Comparison of ENCODE assay signal across 10 cellular contexts in genomic region chr2:219496781-219497494, GRCh38. TPM values are rescaled to one million over a fixed set of nuclear protein-coding genes. Genes with fewer than 3 reads are reported as not detected.
DNase-seq lines count a peak whose midpoint lies in the region; ATAC-seq and TF ChIP-seq lines count a peak whose summit lies in the region.
"Had no signal": no experiment of that assay in that cellular context is flagged by ENCODE, and none has a peak within 500 bp of the region (broad histone marks: within the 10 kb centered on the region; RNA-seq: fewer than 3 reads in every experiment).

No MANE protein-coding gene starts in this region.

- DNase-seq in GM23248, result no peak
- DNase-seq in activated CD8-positive, alpha-beta T cell treated with anti-CD3 and anti-CD28 coated beads for 36 hours, result no peak
- DNase-seq in left cardiac atrium, result peak; percentile 52
- DNase-seq in psoas muscle, result peak; percentile 59 to 74
- DNase-seq in NCI-H510A (lab: John Stamatoyannopoulos, UW), result no peak

- no peak for TF ChIP-seq CTCF in activated CD8-positive, alpha-beta T cell treated with anti-CD3 and anti-CD28 coated beads for 36 hours (IDR thresholded peaks at IDR 0.05)
- no peak for TF ChIP-seq CTCF in psoas muscle (IDR thresholded peaks at IDR 0.05)

- intact Hi-C loops in activated CD8-positive, alpha-beta T cell treated with anti-CD3 and anti-CD28 coated beads for 36 hours (cut with micrococcal nuclease), result loop anchor here (5.0 kb wide), 1 partner anchor 35 kb away; no protein-coding TSS in a partner anchor
- intact Hi-C loops in left cardiac atrium (cut with DNase I) (no loop called here), psoas muscle (cut with DNase I) (no loop called here)

- no peaks in the 10 kb centered on the region for H3K36me3 ChIP-seq in GM23248 (ENCODE audit: low read depth)
- peaks cover 0 to 21% of the 10 kb centered on the region in 2 donors for H3K36me3 ChIP-seq in psoas muscle (ENCODE audit: insufficient read depth in 1 of 2, low read depth in 1 of 2)

- no peak overlapping the region for H3K27ac Mint-ChIP-seq in activated CD8-positive, alpha-beta T cell treated with anti-CD3 and anti-CD28 coated beads for 36 hours

- no peaks in the 10 kb centered on the region for H3K9me2 ChIP-seq in GM23248 (ENCODE audit: insufficient read depth)

- H3K9me3 Mint-ChIP-seq in activated CD8-positive, alpha-beta T cell treated with anti-CD3 and anti-CD28 coated beads for 36 hours, result no peaks in the 10 kb centered on the region

- H3K27ac ChIP-seq in GM23248 (no peak overlapping the region), psoas muscle (peak overlapping the region; percentile 91)

- CTCF ChIA-PET in activated CD8-positive, alpha-beta T cell treated with anti-CD3 and anti-CD28 coated beads for 36 hours (lab: Charles Lee), result interaction anchor here (0.7 to 11.5 kb wide), 11 partner anchors 12 to 94 kb away, joined by 3 to 283 read pairs (median 3); partner anchors contain the start of genes CHPF and TMEM198

- H3K27me3 ChIP-seq in GM23248 (replicated peaks; ENCODE audit: insufficient read depth) (no peaks in the 10 kb centered on the region), psoas muscle (ENCODE audit: insufficient read depth in 3 of 3, low read length in 2 of 3) (no peaks in the 10 kb centered on the region)

- H3K36me3 Mint-ChIP-seq in activated CD8-positive, alpha-beta T cell treated with anti-CD3 and anti-CD28 coated beads for 36 hours (ENCODE audit: low read depth), result peaks cover 6% of the 10 kb centered on the region

- in situ Hi-C loops in GM23248 (cut with MboI), result no loop called here

- no peaks in the 10 kb centered on the region for H3F3A ChIP-seq in GM23248 (ENCODE audit: insufficient read depth)

- 53% methylated on average over 59 to 65 of the region's 65 CpGs for WGBS in GM23248 (ENCODE audit: low coverage in 1 of 2, low lambda C conversion rate in 2 of 2, missing lambda C conversion rate in 2 of 2), 2 experiments
- 13 to 26% (median 19%) methylated on average over 60 to 65 of the region's 65 CpGs for WGBS in psoas muscle, 3 donors

- H3K4me3 ChIP-seq in GM23248 (peak overlapping the region; percentile 97; the same call in 1 of the 2 replicates), psoas muscle (peak overlapping the region; percentile 86)

- H4K20me1 ChIP-seq in GM23248 (ENCODE audit: insufficient read depth), result no peaks in the 10 kb centered on the region

- peak overlapping the region; percentile 92 for H3K4me3 Mint-ChIP-seq in activated CD8-positive, alpha-beta T cell treated with anti-CD3 and anti-CD28 coated beads for 36 hours

- peaks cover 13% of the 10 kb centered on the region for H3K4me1 ChIP-seq in GM23248 (ENCODE audit: insufficient read depth)
- peaks cover 43% of the 10 kb centered on the region for H3K4me1 ChIP-seq in psoas muscle

- no peak overlapping the region for H2AFZ ChIP-seq in GM23248

- peak overlapping the region; percentile 95 for H3K4me2 ChIP-seq in GM23248 (ENCODE audit: unreplicated experiment)

- peaks cover 53% of the 10 kb centered on the region for H3K27me3 Mint-ChIP-seq in activated CD8-positive, alpha-beta T cell treated with anti-CD3 and anti-CD28 coated beads for 36 hours

- peaks cover 34% of the 10 kb centered on the region for H3K4me1 Mint-ChIP-seq in activated CD8-positive, alpha-beta T cell treated with anti-CD3 and anti-CD28 coated beads for 36 hours (ENCODE audit: low read depth)

- POLR2A ChIA-PET in activated CD8-positive, alpha-beta T cell treated with anti-CD3 and anti-CD28 coated beads for 36 hours (lab: Charles Lee), result interaction anchor here (0.9 kb wide), 2 partner anchors 29 to 109 kb away, joined by 3 to 4 read pairs; partner anchors contain the start of gene DNPEP

- no peak for ATAC-seq in activated CD8-positive, alpha-beta T cell treated with anti-CD3 and anti-CD28 coated beads for 36 hours
- ATAC-seq in left cardiac atrium, result peak in 1 of 2 donors; percentile 0
- peak in 3 of 4 donors; percentile 1 to 5 (median 2) for ATAC-seq in psoas muscle
- ATAC-seq in HG02870 (IDR thresholded peaks at IDR 0.05; ENCODE audit: unreplicated experiment), result no peak
- no peak for ATAC-seq in HG02610 (IDR thresholded peaks at IDR 0.05; ENCODE audit: unreplicated experiment)
- ATAC-seq in HG03025 (IDR thresholded peaks at IDR 0.05; ENCODE audit: low FRiP score, unreplicated experiment), result no peak

- H3K9me3 ChIP-seq in GM23248 (ENCODE audit: low read depth) (no peaks in the 10 kb centered on the region), psoas muscle (no peaks in the 10 kb centered on the region)

- no peak overlapping the region for H3K9ac ChIP-seq in GM23248

- H3K79me2 ChIP-seq in GM23248 (ENCODE audit: insufficient read depth), result peaks cover 26% of the 10 kb centered on the region

RNA-seq across cellular contexts. Expression of gene GMPPA, which starts 1.8 kb away (rescaled TPM):
- 60.6 and 72.2 TPM in 2 replicates for total RNA-seq in GM23248 (2014; rRNA removed; shearing (Covaris generic))
- polyA plus RNA-seq in GM23248 (2016; fragmentation: Nextera tagmentation; extraction: Ambion mirVana) (64.4 and 65.6 TPM in 2 replicates), psoas muscle (10 to 100 TPM; 20.0 to 33.8 (median 26.9) TPM)
- 10 to 100 TPM; 32.4 to 34.2 TPM for total RNA-seq in activated CD8-positive, alpha-beta T cell treated with anti-CD3 and anti-CD28 coated beads for 36 hours
- total RNA-seq in left cardiac atrium (10 to 100 TPM; 29.0 to 30.0 TPM), psoas muscle (10 to 100 TPM; 14.4 to 23.4 (median 18.2) TPM)

RNA-seq across cellular contexts. Expression of gene ASIC4, which starts 17.3 kb away (rescaled TPM):
- total RNA-seq in GM23248 (2014; rRNA removed; shearing (Covaris generic)), result 0.13 and 0.43 TPM in 2 replicates
- polyA plus RNA-seq in GM23248 (2016; fragmentation: Nextera tagmentation; extraction: Ambion mirVana), result not detected in 2 replicates
- total RNA-seq in activated CD8-positive, alpha-beta T cell treated with anti-CD3 and anti-CD28 coated beads for 36 hours, result not detected
- under 1 TPM in 1 of 2 donors, not detected in 1; 0.32 TPM for total RNA-seq in left cardiac atrium
- under 1 TPM in 2 of 4 donors, not detected in 2; 0.30 to 0.34 TPM for total RNA-seq in psoas muscle
- polyA plus RNA-seq in psoas muscle, result under 1 TPM in 2 of 3 donors, not detected in 1; 0.03 to 0.23 TPM
- total RNA-seq: dermis microvascular lymphatic vessel endothelial cell, SK-MEL-5 had no signal

RNA-seq across cellular contexts. Expression of gene CHPF, which starts 46.7 kb away (rescaled TPM):
- 526 and 533 TPM in 2 replicates for total RNA-seq in GM23248 (2014; rRNA removed; shearing (Covaris generic))
- 174 and 179 TPM in 2 replicates for polyA plus RNA-seq in GM23248 (2016; fragmentation: Nextera tagmentation; extraction: Ambion mirVana)
- total RNA-seq in activated CD8-positive, alpha-beta T cell treated with anti-CD3 and anti-CD28 coated beads for 36 hours, result 10 to 100 TPM; 16.6 to 18.4 TPM
- total RNA-seq in left cardiac atrium, result 100 to 1,000 TPM in 1 of 2 donors, 10 to 100 TPM in 1; 72.4 to 113 TPM
- total RNA-seq in psoas muscle, result 10 to 100 TPM; 11.9 to 14.2 (median 13.1) TPM
- 10 to 100 TPM in 1 of 3 donors, 1 to 10 TPM in 2; 8.4 to 13.0 (median 9.0) TPM for polyA plus RNA-seq in psoas muscle

RNA-seq across cellular contexts. Expression of gene TMEM198, which starts 46.9 kb away (rescaled TPM):
- total RNA-seq in GM23248 (2014; rRNA removed; shearing (Covaris generic)), result 5.8 and 6.2 TPM in 2 replicates
- polyA plus RNA-seq in GM23248 (2016; fragmentation: Nextera tagmentation; extraction: Ambion mirVana), result 1.7 and 2.2 TPM in 2 replicates
- total RNA-seq in activated CD8-positive, alpha-beta T cell treated with anti-CD3 and anti-CD28 coated beads for 36 hours, result 1 to 10 TPM; 2.1 to 2.2 TPM
- total RNA-seq in left cardiac atrium, result 1 to 10 TPM; 3.2 to 4.1 TPM
- 1 to 10 TPM in 3 of 4 donors, under 1 TPM in 1; 0.88 to 3.1 (median 2.0) TPM for total RNA-seq in psoas muscle
- 1 to 10 TPM in 2 of 3 donors, under 1 TPM in 1; 0.61 to 3.7 (median 2.3) TPM for polyA plus RNA-seq in psoas muscle
- total RNA-seq: dermis microvascular lymphatic vessel endothelial cell had no signal

Comparison
In these comparisons a context has a peak if more than half of its experiments do, and no peak if none do; other contexts are left out.
1. DNase-seq: peak in left cardiac atrium (single experiment) and psoas muscle (2 of 2); none in GM23248 (single experiment), activated CD8-positive, alpha-beta T cell treated with anti-CD3 and anti-CD28 coated beads for 36 hours (single experiment) and NCI-H510A (single experiment).
2. ATAC-seq: peak in psoas muscle (3 of 4); none in activated CD8-positive, alpha-beta T cell treated with anti-CD3 and anti-CD28 coated beads for 36 hours (single experiment), HG02870 (single experiment), HG02610 (single experiment) and HG03025 (single experiment).